Comparison of ENCODE assay signal across 10 cellular contexts in the genomic region with DNA sequence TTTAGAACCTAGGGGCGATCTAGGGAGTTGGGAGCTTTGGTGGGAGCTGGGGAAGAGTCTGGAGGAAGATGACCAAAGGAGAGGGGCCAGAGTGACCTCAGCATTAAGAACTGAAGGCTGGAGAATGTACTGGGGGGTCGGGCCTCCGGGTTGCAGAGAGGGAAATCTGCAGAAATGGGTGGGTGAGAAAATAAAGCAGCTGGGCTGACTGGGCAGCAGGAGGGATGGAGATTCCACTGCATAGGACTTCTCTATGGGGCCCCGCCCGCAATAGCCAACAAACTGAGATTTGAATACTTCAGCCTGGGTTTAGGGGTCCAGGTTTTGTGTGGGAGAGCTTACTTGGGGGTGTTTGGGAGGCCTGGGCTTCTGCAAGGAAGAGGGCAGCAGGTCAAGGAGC. TPM values are rescaled to one million over a fixed set of nuclear protein-coding genes. Genes with fewer than 3 reads are reported as not detected.
DNase-seq lines count a peak whose midpoint lies in the region; ATAC-seq and TF ChIP-seq lines count a peak whose summit lies in the region.
"Had no signal": no experiment of that assay in that cellular context is flagged by ENCODE, and none has a peak within 500 bp of the region (broad histone marks: within the 10 kb centered on the region; RNA-seq: fewer than 3 reads in every experiment).

No MANE protein-coding gene starts in this region.

- 23% methylated on average over 5 of the region's 5 CpGs for WGBS in right cardiac atrium
- WGBS in thyroid gland, 2 donors: 54 to 60% methylated on average over 5 of the region's 5 CpGs

- no peaks in the 10 kb centered on the region for H3K36me3 Mint-ChIP-seq in activated naive CD8-positive, alpha-beta T cell treated with anti-CD3 and anti-CD28 coated beads for 36 hours
- no peaks in the 10 kb centered on the region for H3K36me3 Mint-ChIP-seq in immature natural killer cell

- H3K27ac ChIP-seq in right cardiac atrium (ENCODE audit: low read length): no peak overlapping the region
- peak overlapping the region in 2 of 3 donors; percentile 33 to 59 for H3K27ac ChIP-seq in thyroid gland

- no peak for TF ChIP-seq CTCF in thyroid gland (IDR thresholded peaks at IDR 0.05)
- no peak for TF ChIP-seq CTCF in BE2C (IDR thresholded peaks at IDR 0.05; ENCODE audit: low read depth, low read length)

- peaks cover 4% of the 10 kb centered on the region for H3K4me1 ChIP-seq in right cardiac atrium (ENCODE audit: control insufficient read depth, insufficient read depth, low read length)
- H3K4me1 ChIP-seq in thyroid gland: peaks cover 40 to 52% of the 10 kb centered on the region in 2 donors
- peaks cover 62% of the 10 kb centered on the region for H3K4me1 ChIP-seq in BE2C

- H3K27ac Mint-ChIP-seq in activated naive CD8-positive, alpha-beta T cell treated with anti-CD3 and anti-CD28 coated beads for 36 hours: no peak overlapping the region
- no peak overlapping the region for H3K27ac Mint-ChIP-seq in immature natural killer cell

- peaks cover 28% of the 10 kb centered on the region for H3K27me3 Mint-ChIP-seq in activated naive CD8-positive, alpha-beta T cell treated with anti-CD3 and anti-CD28 coated beads for 36 hours
- peaks cover 7 to 16% (median 11%) of the 10 kb centered on the region in 3 donors for H3K27me3 Mint-ChIP-seq in immature natural killer cell (ENCODE audit: low read depth in 3 of 3)

- no peak for ATAC-seq in Right ventricle myocardium inferior
- no peak for ATAC-seq in right cardiac atrium
- no peak for ATAC-seq in GM19452 (IDR thresholded peaks at IDR 0.05; ENCODE audit: unreplicated experiment)

- no peaks in the 10 kb centered on the region for H3K27me3 ChIP-seq in right cardiac atrium (ENCODE audit: control insufficient read depth, insufficient read depth)
- H3K27me3 ChIP-seq in thyroid gland: no peaks in the 10 kb centered on the region
- peaks cover 7% of the 10 kb centered on the region for H3K27me3 ChIP-seq in BE2C

- intact Hi-C loops in Right ventricle myocardium inferior (cut with DNase I) (no loop called here), right cardiac atrium (cut with DNase I) (no loop called here), thyroid gland (cut with DNase I) (no loop called here)

- TF ChIP-seq POLR2A in thyroid gland (IDR thresholded peaks at IDR 0.05): no peak

- H3K36me3 ChIP-seq in thyroid gland (no peaks in the 10 kb centered on the region), BE2C (no peaks in the 10 kb centered on the region)

- H3K4me3 ChIP-seq in right cardiac atrium (ENCODE audit: low read length) (no peak overlapping the region), thyroid gland (replicated peaks in 1 of 3) (no peak overlapping the region), BE2C (ENCODE audit: low read depth, low read length) (no peak overlapping the region)

- DNase-seq in Right ventricle myocardium inferior (ENCODE audit: missing footprints): peak; percentile 8
- no peak for DNase-seq in right cardiac atrium
- DNase-seq in activated naive CD8-positive, alpha-beta T cell treated with anti-CD3 and anti-CD28 coated beads for 36 hours: no peak
- no peak for DNase-seq in immature natural killer cell
- DNase-seq in thyroid gland: no peak
- DNase-seq in BE2C: no peak
- DNase-seq in activated CD4-positive, alpha-beta T cell treated with anti-CD3 and anti-CD28 coated beads for 1 hour: no peak
- DNase-seq: KBM-7; stimulated activated CD4-positive, alpha-beta T cell treated with anti-CD3 and anti-CD28 coated beads, Interleukin-1b, Interleukin-23, amount 100 ng/mL, for 48 hours had no signal

- peaks cover 25% of the 10 kb centered on the region for H3K4me1 Mint-ChIP-seq in activated naive CD8-positive, alpha-beta T cell treated with anti-CD3 and anti-CD28 coated beads for 36 hours
- peaks cover 30 to 32% of the 10 kb centered on the region in 2 donors for H3K4me1 Mint-ChIP-seq in immature natural killer cell

- H3K4me3 Mint-ChIP-seq in activated naive CD8-positive, alpha-beta T cell treated with anti-CD3 and anti-CD28 coated beads for 36 hours: peak overlapping the region; percentile 29
- H3K4me3 Mint-ChIP-seq in immature natural killer cell: peak overlapping the region; percentile 66 to 82 (median 72)

- H3K9me3 ChIP-seq in right cardiac atrium (ENCODE audit: control insufficient read depth, low read length): no peaks in the 10 kb centered on the region
- no peaks in the 10 kb centered on the region for H3K9me3 ChIP-seq in thyroid gland
- no peaks in the 10 kb centered on the region for H3K9me3 ChIP-seq in BE2C

- no peaks in the 10 kb centered on the region for H3K9me3 Mint-ChIP-seq in activated naive CD8-positive, alpha-beta T cell treated with anti-CD3 and anti-CD28 coated beads for 36 hours
- H3K9me3 Mint-ChIP-seq in immature natural killer cell: no peaks in the 10 kb centered on the region

RNA-seq across cellular contexts. Expression of a gene that starts 1.6 kb away (rescaled TPM):
- total RNA-seq in Right ventricle myocardium inferior (not detected), right cardiac atrium (1 to 10 TPM in 1 of 4 donors, under 1 TPM in 3; 0.71 to 1.6 (median 0.75) TPM), thyroid gland (10 to 100 TPM in 1 of 4 donors, 1 to 10 TPM in 2, not detected in 1; 3.0 to 15.3 (median 4.5) TPM)
- polyA plus RNA-seq in right cardiac atrium (1.3 TPM), immature natural killer cell (not detected)
- total RNA-seq in activated naive CD8-positive, alpha-beta T cell treated with anti-CD3 and anti-CD28 coated beads for 36 hours: 1 to 10 TPM; 1.2 to 1.6 TPM
- polyA plus RNA-seq in BE2C (2012; ENCODE audit: insufficient read depth, insufficient read length, low read depth): 39.0 TPM

RNA-seq across cellular contexts. Expression of a gene that starts 21.2 kb away (rescaled TPM):
- total RNA-seq in Right ventricle myocardium inferior (16.6 TPM), right cardiac atrium (10 to 100 TPM; 14.4 to 19.7 (median 17.3) TPM), thyroid gland (10 to 100 TPM; 15.5 to 33.4 (median 25.3) TPM)
- polyA plus RNA-seq in right cardiac atrium (18.8 TPM), immature natural killer cell (1 to 10 TPM; 4.1 to 6.3 (median 4.4) TPM)
- total RNA-seq in activated naive CD8-positive, alpha-beta T cell treated with anti-CD3 and anti-CD28 coated beads for 36 hours: 10 to 100 TPM; 24.4 to 24.9 TPM
- polyA plus RNA-seq in BE2C (2012; ENCODE audit: insufficient read depth, insufficient read length, low read depth): 47.1 TPM

RNA-seq across cellular contexts. Expression of a gene that starts 21.5 kb away (rescaled TPM):
- total RNA-seq in Right ventricle myocardium inferior (13.1 TPM), right cardiac atrium (10 to 100 TPM; 13.0 to 23.0 (median 13.9) TPM), thyroid gland (10 to 100 TPM; 13.6 to 34.9 (median 18.2) TPM)
- polyA plus RNA-seq in right cardiac atrium (9.2 TPM), immature natural killer cell (10 to 100 TPM in 2 of 3 donors, 1 to 10 TPM in 1; 9.3 to 34.1 (median 15.8) TPM)
- total RNA-seq in activated naive CD8-positive, alpha-beta T cell treated with anti-CD3 and anti-CD28 coated beads for 36 hours: 10 to 100 TPM; 74.9 to 77.4 TPM
- 100 TPM for polyA plus RNA-seq in BE2C (2012; ENCODE audit: insufficient read depth, insufficient read length, low read depth)

RNA-seq across cellular contexts. Expression of a gene that starts 29.8 kb away (rescaled TPM):
- total RNA-seq in Right ventricle myocardium inferior (131 TPM), right cardiac atrium (100 to 1,000 TPM; 146 to 282 (median 170) TPM), thyroid gland (10 to 100 TPM in 2 of 4 donors, 1 to 10 TPM in 2; 4.3 to 10.4 (median 9.0) TPM)
- polyA plus RNA-seq in right cardiac atrium (257 TPM), immature natural killer cell (not detected)
- total RNA-seq in activated naive CD8-positive, alpha-beta T cell treated with anti-CD3 and anti-CD28 coated beads for 36 hours: under 1 TPM in 1 of 2 experiments, not detected in 1; 0.04 TPM
- polyA plus RNA-seq in BE2C (2012; ENCODE audit: insufficient read depth, insufficient read length, low read depth): 22.3 TPM

RNA-seq across cellular contexts. Expression of a gene that starts 33.9 kb away (rescaled TPM):
- total RNA-seq in Right ventricle myocardium inferior (103 TPM), right cardiac atrium (10 to 100 TPM; 63.4 to 88.5 (median 74.9) TPM), thyroid gland (10 to 100 TPM; 22.9 to 55.6 (median 35.9) TPM)
- polyA plus RNA-seq in right cardiac atrium (145 TPM), immature natural killer cell (100 to 1,000 TPM in 1 of 3 donors, 10 to 100 TPM in 2; 75.4 to 126 (median 88.2) TPM)
- 10 to 100 TPM; 85.1 to 94.6 TPM for total RNA-seq in activated naive CD8-positive, alpha-beta T cell treated with anti-CD3 and anti-CD28 coated beads for 36 hours
- polyA plus RNA-seq in BE2C (2012; ENCODE audit: insufficient read depth, insufficient read length, low read depth): 264 TPM
